ENCODE assay signal across 26 cellular contexts in genomic region chr15:79702621-79703020, GRCh38.
DNase-seq lines count a peak whose midpoint lies in the region; ATAC-seq, FAIRE-seq and TF ChIP-seq lines count a peak whose summit lies in the region.
"Had no signal": no experiment of that assay in that cellular context is flagged by ENCODE, and none has a peak within 500 bp of the region (broad histone marks: within the 10 kb centered on the region; RNA-seq: fewer than 3 reads in every experiment).

No MANE protein-coding gene starts in this region.

- no peak for TF ChIP-seq CTCF in AG10803 (conservative IDR thresholded peaks at IDR 0.05; ENCODE audit: low read length)
- TF ChIP-seq CTCF in HFFc6 (IDR thresholded peaks at IDR 0.05): no peak
- TF ChIP-seq CTCF in astrocyte (IDR thresholded peaks at IDR 0.05; ENCODE audit: insufficient read depth, low read depth, low read length): no peak

- H2AFZ ChIP-seq in astrocyte (ENCODE audit: low read depth, low read length): no peak overlapping the region
- H2AFZ ChIP-seq: GM23338 had no signal

- H3K4me1 Mint-ChIP-seq in HFFc6 (ENCODE audit: low read depth) (peaks cover 9% of the 10 kb centered on the region; the same call in 1 of the 2 replicates), astrocyte (ENCODE audit: low read depth, unreplicated experiment) (no peaks in the 10 kb centered on the region)
- H3K4me1 Mint-ChIP-seq: CD4-positive, CD25-positive, alpha-beta regulatory T cell; CD8-positive, alpha-beta memory T cell; GM23338; IgD-negative memory B cell had no signal

- in situ Hi-C loops in ACHN (cut with HindIII; ENCODE audit: low pct_ligation_motif_present, low pct_unique_long_range_greater_than_20kb, low sequenced_read_pairs): no loop called here

- no peaks in the 10 kb centered on the region for H3K27me3 ChIP-seq in astrocyte (ENCODE audit: insufficient read depth, low read length)
- H3K27me3 ChIP-seq: BE2C had no signal

- no peak for ATAC-seq in HG03196 (IDR thresholded peaks at IDR 0.05; ENCODE audit: unreplicated experiment)
- ATAC-seq: A549, GM23338, HepG2 had no signal

- H3K4me1 ChIP-seq in astrocyte (ENCODE audit: insufficient read depth, low read length): no peaks in the 10 kb centered on the region
- H3K4me1 ChIP-seq: A549, BE2C had no signal

- H3K79me2 ChIP-seq in astrocyte (ENCODE audit: insufficient read depth, low read length): no peaks in the 10 kb centered on the region

- no peaks in the 10 kb centered on the region for H3K36me3 Mint-ChIP-seq in HFFc6 (ENCODE audit: low read depth)
- H3K36me3 Mint-ChIP-seq in astrocyte (ENCODE audit: low read depth, unreplicated experiment): no peaks in the 10 kb centered on the region
- H3K36me3 Mint-ChIP-seq: CD4-positive, CD25-positive, alpha-beta regulatory T cell; CD8-positive, alpha-beta memory T cell; IgD-negative memory B cell had no signal

- no peak overlapping the region for H3K4me3 ChIP-seq in AG10803 (ENCODE audit: low read length)
- H3K4me3 ChIP-seq in astrocyte (ENCODE audit: insufficient read depth, low read depth, low read length): no peak overlapping the region
- H3K4me3 ChIP-seq: A549, GM23338 had no signal

- H3K27me3 Mint-ChIP-seq in HFFc6 (ENCODE audit: insufficient read depth) (no peaks in the 10 kb centered on the region), astrocyte (ENCODE audit: low read depth, unreplicated experiment) (peaks cover 3% of the 10 kb centered on the region)

- H3K4me2 ChIP-seq in astrocyte (ENCODE audit: low read length): no peak overlapping the region
- H3K4me2 ChIP-seq: A549, GM23338 had no signal

- H3K36me3 ChIP-seq in astrocyte (ENCODE audit: insufficient read depth, low read length): no peaks in the 10 kb centered on the region
- H3K36me3 ChIP-seq: BE2C had no signal

- DNase-seq in AG10803 (ENCODE audit: low read depth) (peak; percentile 54), HFFc6 (peak; percentile 66), astrocyte (ENCODE audit: low read depth) (peak; percentile 42), iris pigment epithelial cell (ENCODE audit: low read depth) (peak; percentile 10), ACHN (no peak)
- no peak for DNase-seq in stimulated activated CD4-positive, alpha-beta T cell treated with anti-CD3 and anti-CD28 coated beads, Interleukin-2, amount 100 ng/mL, for 48 hours
- no peak for DNase-seq in effector CD8-positive, alpha-beta T cell (lab: John Stamatoyannopoulos, UW)
- DNase-seq: BE2C; C1 segment of cervical spinal cord; CD4-positive, CD25-positive, alpha-beta regulatory T cell; CD8-positive, alpha-beta memory T cell; COR-L47; DMS 273 treated with DMSO at 0.1 percent for 48 hours; DMS53; DND-41; GDM1; HCEC 1CT had no signal

- H3K27ac ChIP-seq in astrocyte (ENCODE audit: low read depth, low read length): no peak overlapping the region
- H3K27ac ChIP-seq: 22Rv1, A549 had no signal

- H3K4me3 Mint-ChIP-seq in HFFc6 (no peak overlapping the region), astrocyte (ENCODE audit: unreplicated experiment) (no peak overlapping the region)
- H3K4me3 Mint-ChIP-seq: CD4-positive, CD25-positive, alpha-beta regulatory T cell; CD8-positive, alpha-beta memory T cell; GM23338; IgD-negative memory B cell had no signal

- no peaks in the 10 kb centered on the region for H3K9me3 Mint-ChIP-seq in HFFc6
- H3K9me3 Mint-ChIP-seq in astrocyte (ENCODE audit: unreplicated experiment): peaks cover 2% of the 10 kb centered on the region
- H3K9me3 Mint-ChIP-seq: GM23338 had no signal

- H3K27ac Mint-ChIP-seq in HFFc6 (no peak overlapping the region; the same call in 1 of the 2 replicates), astrocyte (ENCODE audit: unreplicated experiment) (peak overlapping the region; percentile 35)
- H3K27ac Mint-ChIP-seq: CD4-positive, CD25-positive, alpha-beta regulatory T cell; CD8-positive, alpha-beta memory T cell; GM23338; IgD-negative memory B cell had no signal

- no peaks in the 10 kb centered on the region for H4K20me1 ChIP-seq in astrocyte (ENCODE audit: insufficient read depth, low read length)

- FAIRE-seq in astrocyte (lab: Jason Lieb, UNC): no peak
- FAIRE-seq: GM12892, GM18507, H54, HepG2 had no signal

- no peaks in the 10 kb centered on the region for H3K9me3 ChIP-seq in astrocyte (ENCODE audit: insufficient read depth, low read depth, low read length)
- H3K9me3 ChIP-seq: BE2C had no signal

- H3K9ac ChIP-seq in astrocyte (ENCODE audit: low read length): no peak overlapping the region

Comparison
In these comparisons a context has a peak if more than half of its experiments do, and no peak if none do; other contexts are left out.
1. DNase-seq: peak in AG10803 (single experiment), HFFc6 (single experiment), astrocyte (single experiment) and iris pigment epithelial cell (single experiment); none in ACHN (single experiment), stimulated activated CD4-positive, alpha-beta T cell treated with anti-CD3 and anti-CD28 coated beads, Interleukin-2, amount 100 ng/mL, for 48 hours (0 of 2) and effector CD8-positive, alpha-beta T cell (single experiment).